ENCODE assay signal across 29 cellular contexts in the genomic region with DNA sequence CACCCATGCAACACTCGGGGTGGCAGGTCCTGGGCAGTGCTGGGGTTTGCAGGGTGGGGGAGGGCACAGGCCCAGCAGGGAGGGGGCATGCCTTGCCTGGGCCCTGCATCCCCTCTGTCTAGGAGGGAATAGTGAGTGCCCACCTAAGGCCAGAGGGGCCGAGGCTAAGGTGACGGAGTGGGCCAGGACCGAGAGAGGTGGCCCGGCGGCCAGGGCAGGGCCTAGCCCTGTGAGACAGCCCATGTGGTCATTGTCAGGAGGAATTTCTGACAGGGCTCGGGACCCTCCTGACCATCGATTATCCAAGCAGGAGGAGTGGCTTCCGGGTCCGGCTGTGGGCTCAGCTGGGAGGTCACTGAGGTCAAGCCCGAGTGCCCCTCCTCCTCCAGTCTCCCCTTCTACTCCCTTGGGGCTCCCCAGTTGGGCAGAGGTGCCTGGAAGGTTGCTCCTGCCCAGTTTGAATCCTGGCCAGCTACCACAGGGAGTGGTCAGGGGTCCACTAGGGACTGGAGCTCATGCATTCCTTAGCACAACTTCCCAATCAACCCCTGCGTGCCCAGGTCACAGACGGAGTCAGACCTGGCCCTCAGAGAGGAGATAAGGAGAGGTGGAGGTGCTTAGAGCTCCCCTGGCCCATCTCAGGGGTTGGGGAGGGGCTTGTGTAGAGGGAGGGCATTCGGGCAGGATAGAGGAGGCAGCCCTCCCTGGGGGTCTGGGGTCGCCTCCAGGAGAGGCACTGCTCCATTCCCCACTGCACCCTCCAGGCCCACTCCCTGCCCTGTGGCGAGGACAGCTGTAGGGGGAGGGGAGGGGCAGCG. TPM values are rescaled to one million over a fixed set of nuclear protein-coding genes. Genes with fewer than 3 reads are reported as not detected.
"Had no signal": no experiment of that assay in that cellular context is flagged by ENCODE, and none has a peak within 500 bp of the region (broad histone marks: within the 10 kb centered on the region; RNA-seq: fewer than 3 reads in every experiment).

No MANE protein-coding gene starts in this region.

- ATAC-seq: foreskin keratinocyte; gastroesophageal sphincter; left colon; naive thymus-derived CD4-positive, alpha-beta T cell; pancreas; stimulated activated effector memory CD8-positive, alpha-beta T cell treated with anti-CD3 and anti-CD28 coated beads, Interleukin-12 subunit alpha, Interleukin-12 subunit beta, amount 100 ng/mL, for 72 hours had no signal

- H3K27me3 ChIP-seq: colonic mucosa, foreskin keratinocyte, pancreas, thyroid gland had no signal

- DNase-seq: colonic mucosa; effector CD8-positive, alpha-beta T cell; endodermal cell; foreskin keratinocyte; hippocampal formation; left colon; mesenchymal stem cell; midbrain; naive thymus-derived CD4-positive, alpha-beta T cell; pancreas; retina; sigmoid colon; stimulated activated CD4-positive, alpha-beta T cell treated with anti-CD3 and anti-CD28 coated beads, Interleukin-2, amount 100 ng/mL, for 24 hours; stimulated activated CD4-positive, alpha-beta T cell treated with anti-CD3 and anti-CD28 coated beads, Interleukin-4, amount 100 ng/mL, for 24 hours; stimulated activated naive CD4-positive, alpha-beta T cell treated with Interleukin-2 at 50 U/mL for 16 hours; stomach; thyroid gland; trophoblast cell had no signal

- H3K9me3 ChIP-seq: colonic mucosa, esophagus muscularis mucosa, gastroesophageal sphincter, heart right ventricle, neutrophil, pancreas, sigmoid colon, stomach, thyroid gland had no signal

- H3K27ac ChIP-seq: colonic mucosa, epithelial cell of prostate, esophagus muscularis mucosa, foreskin keratinocyte, gastroesophageal sphincter, neutrophil, pancreas, sigmoid colon, stomach, thyroid gland had no signal

- FAIRE-seq: islet of Langerhans, pancreas had no signal

- H3K4me3 ChIP-seq: colonic mucosa, esophagus muscularis mucosa, gastroesophageal sphincter, heart right ventricle, pancreas, sigmoid colon, stomach, thyroid gland had no signal

- H3K36me3 ChIP-seq: colonic mucosa, esophagus muscularis mucosa, gastroesophageal sphincter, heart right ventricle, neutrophil, pancreas, sigmoid colon, stomach, thyroid gland had no signal

- H3K4me1 ChIP-seq: colonic mucosa, esophagus muscularis mucosa, foreskin keratinocyte, gastroesophageal sphincter, pancreas, sigmoid colon, stomach, thyroid gland had no signal

RNA-seq across cellular contexts. Expression of gene GP1BB, which starts 14.7 kb away (rescaled TPM):
- polyA plus RNA-seq: naive thymus-derived CD4-positive, alpha-beta T cell had no signal

RNA-seq across cellular contexts. Expression of gene TBX1, which starts 22.5 kb away (rescaled TPM):
- total RNA-seq: chondrocyte, fibroblast of lung, kidney epithelial cell, temporal lobe had no signal
- polyA plus RNA-seq: fibroblast of lung; naive thymus-derived CD4-positive, alpha-beta T cell had no signal
